ENCODE assay signal across 17 cellular contexts in genomic region chr16:2084688-2085625, GRCh38. TPM values are rescaled to one million over a fixed set of nuclear protein-coding genes. Genes with fewer than 3 reads are reported as not detected.
DNase-seq lines count a peak whose midpoint lies in the region; ATAC-seq and TF ChIP-seq lines count a peak whose summit lies in the region.
"Had no signal": no experiment of that assay in that cellular context is flagged by ENCODE, and none has a peak within 500 bp of the region (broad histone marks: within the 10 kb centered on the region; RNA-seq: fewer than 3 reads in every experiment).

No MANE protein-coding gene starts in this region.

- H3K4me2 ChIP-seq in IMR-90 (ENCODE audit: low read depth, low read length), result no peak overlapping the region
- no peak overlapping the region for H3K4me2 ChIP-seq in H9 (ENCODE audit: insufficient read depth, insufficient read length, low read length)

- TF ChIP-seq POLR2A in IMR-90 (IDR thresholded peaks at IDR 0.05; ENCODE audit: low read depth, low read length) (no peak), gastroesophageal sphincter (IDR thresholded peaks at IDR 0.05) (no peak)

- H3K4me1 ChIP-seq in IMR-90 (ENCODE audit: control insufficient read depth, insufficient read depth, low read length), result peaks cover 3% of the 10 kb centered on the region; the same call in 1 of the 2 replicates
- H3K4me1 ChIP-seq in gastroesophageal sphincter, result peaks cover 0 to 30% (median 11%) of the 10 kb centered on the region in 3 donors
- H3K4me1 ChIP-seq in H9 (ENCODE audit: insufficient read depth, low read length), result no peaks in the 10 kb centered on the region
- H3K4me1 ChIP-seq: Caco-2 had no signal

- H4K91ac ChIP-seq in IMR-90 (ENCODE audit: insufficient read depth, low read depth, low read length) (no peak overlapping the region), H9 (ENCODE audit: insufficient read length, low read depth, low read length) (no peak overlapping the region)

- peaks cover 82% of the 10 kb centered on the region for H3K36me3 ChIP-seq in IMR-90 (ENCODE audit: control insufficient read depth, insufficient read depth, low read length)
- H3K36me3 ChIP-seq in gastroesophageal sphincter, result peaks cover 0 to 100% of the 10 kb centered on the region in 2 donors

- H3K36me3 Mint-ChIP-seq in stimulated activated memory B cell treated with anti-CD40 and anti-IgM and Interleukin-4, amounts not matched to agents 10 μg/mL and 1 μg/mL and 100 μg/mL, for 72 hours, result peaks cover 34% of the 10 kb centered on the region
- H3K36me3 Mint-ChIP-seq in activated CD4-positive, alpha-beta memory T cell treated with anti-CD3 and anti-CD28 coated beads for 36 hours, result peaks cover 4% of the 10 kb centered on the region
- H3K36me3 Mint-ChIP-seq in H9 (ENCODE audit: insufficient read depth in 1 of 3, low read depth in 3 of 3), result peaks cover 0 to 27% (median 20%) of the 10 kb centered on the region in 3 experiments; a peak in 6 of 7 replicates

- H3K23me2 ChIP-seq in H9 (ENCODE audit: insufficient read length, low read depth, low read length, poor library complexity, severe bottlenecking), result no peaks in the 10 kb centered on the region

- H3K27ac ChIP-seq in IMR-90 (ENCODE audit: insufficient read depth, low read length) (no peak overlapping the region), gastroesophageal sphincter (peak overlapping the region in 3 of 4 donors; percentile 24 to 53 (median 50)), H9 (ENCODE audit: insufficient read length, low read depth, low read length) (no peak overlapping the region)
- H3K27ac ChIP-seq: SK-N-MC had no signal

- POLR2A ChIA-PET in IMR-90 (lab: Charles Lee; ENCODE audit: unreplicated experiment), result no interaction called here
- POLR2A ChIA-PET in activated CD4-positive, alpha-beta memory T cell treated with anti-CD3 and anti-CD28 coated beads for 36 hours (lab: Charles Lee), result no interaction called here

- no TSS peak for BruUV-seq in IMR-90 (replicated peaks; lab: Mats Ljungman, UMichigan)

- no peak overlapping the region for H2BK12ac ChIP-seq in H9 (ENCODE audit: insufficient read length, low read depth, low read length)

- no peak for TF ChIP-seq RAD21 in IMR-90 (IDR thresholded peaks at IDR 0.05; ENCODE audit: low read length)

- H4K20me1 ChIP-seq in IMR-90 (ENCODE audit: insufficient read depth, low read length), result peaks cover 25% of the 10 kb centered on the region
- no peaks in the 10 kb centered on the region for H4K20me1 ChIP-seq in H9 (ENCODE audit: control insufficient read depth, insufficient read depth, insufficient read length)

- peaks cover 16% of the 10 kb centered on the region for H3K4me1 Mint-ChIP-seq in stimulated activated memory B cell treated with anti-CD40 and anti-IgM and Interleukin-4, amounts not matched to agents 10 μg/mL and 1 μg/mL and 100 μg/mL, for 72 hours
- no peaks in the 10 kb centered on the region for H3K4me1 Mint-ChIP-seq in activated CD4-positive, alpha-beta memory T cell treated with anti-CD3 and anti-CD28 coated beads for 36 hours (ENCODE audit: low read depth)
- H3K4me1 Mint-ChIP-seq in H9, result no peaks in the 10 kb centered on the region

- no peaks in the 10 kb centered on the region for H3K79me2 ChIP-seq in H9 (ENCODE audit: insufficient read depth, low read length)

- H3K27ac Mint-ChIP-seq in stimulated activated memory B cell treated with anti-CD40 and anti-IgM and Interleukin-4, amounts not matched to agents 10 μg/mL and 1 μg/mL and 100 μg/mL, for 72 hours, result peak overlapping the region; percentile 44
- no peak overlapping the region for H3K27ac Mint-ChIP-seq in activated CD4-positive, alpha-beta memory T cell treated with anti-CD3 and anti-CD28 coated beads for 36 hours
- no peak overlapping the region; a peak in 2 of 7 replicates for H3K27ac Mint-ChIP-seq in H9
- H3K27ac Mint-ChIP-seq: CD4-positive, alpha-beta T cell had no signal

- peak overlapping the region; percentile 9 for H2AK9ac ChIP-seq in IMR-90 (replicated peaks; ENCODE audit: low read depth, low read length, poor library complexity)

- H3K4me3 Mint-ChIP-seq in stimulated activated memory B cell treated with anti-CD40 and anti-IgM and Interleukin-4, amounts not matched to agents 10 μg/mL and 1 μg/mL and 100 μg/mL, for 72 hours, result no peak overlapping the region
- no peak overlapping the region for H3K4me3 Mint-ChIP-seq in activated CD4-positive, alpha-beta memory T cell treated with anti-CD3 and anti-CD28 coated beads for 36 hours
- no peak overlapping the region for H3K4me3 Mint-ChIP-seq in H9
- H3K4me3 Mint-ChIP-seq: CD4-positive, alpha-beta T cell had no signal

- no peak overlapping the region for H3K56ac ChIP-seq in IMR-90 (ENCODE audit: extremely low read depth, insufficient read depth, low read length)
- no peak overlapping the region for H3K56ac ChIP-seq in H9 (ENCODE audit: insufficient read length, low read depth, low read length)

- no peak overlapping the region for H3K4me3 ChIP-seq in IMR-90 (ENCODE audit: insufficient read depth, low read depth, low read length)
- no peak overlapping the region for H3K4me3 ChIP-seq in gastroesophageal sphincter
- H3K4me3 ChIP-seq: SK-N-MC had no signal

- 91% methylated on average over 14 of the region's 36 CpGs; no CpG with 5 or more reads in 1 of the 2 experiments for WGBS in IMR-90 (ENCODE audit: extremely low coverage in 2 of 2, insufficient read length in 1 of 2), 2 experiments
- 87% methylated on average over 6 of the region's 36 CpGs; no CpG with 5 or more reads in 1 of the 2 donors for WGBS in gastroesophageal sphincter (ENCODE audit: low coverage in 1 of 2), 2 donors
- no CpG with 5 or more reads among the region's 36 CpGs for WGBS in H9 (ENCODE audit: extremely low coverage, insufficient read length, low lambda C conversion rate)

- no peak overlapping the region for H3K9ac ChIP-seq in IMR-90 (ENCODE audit: low read depth, low read length)
- no peak overlapping the region for H3K9ac ChIP-seq in H9 (ENCODE audit: extremely low read depth, insufficient read length, low read length)

- H3K9me1 ChIP-seq in IMR-90 (ENCODE audit: insufficient read depth, low read length), result no peaks in the 10 kb centered on the region

- no peak for ATAC-seq in IMR-90 (ENCODE audit: low read depth)
- ATAC-seq in gastroesophageal sphincter, result no peak
- ATAC-seq in stimulated activated memory B cell treated with anti-CD40 and anti-IgM and Interleukin-4, amounts not matched to agents 10 μg/mL and 1 μg/mL and 100 μg/mL, for 72 hours, result no peak
- no peak for ATAC-seq in GM21737 (IDR thresholded peaks at IDR 0.05; ENCODE audit: unreplicated experiment)

- dilution Hi-C loops in IMR-90 (cut with HindIII; ENCODE audit: low sequenced_read_pairs, unreplicated experiment), result no loop called here

- H2AFZ ChIP-seq in IMR-90 (replicated peaks; ENCODE audit: low read length, poor library complexity), result no peak overlapping the region
- H2AFZ ChIP-seq in H9 (ENCODE audit: low read length), result no peak overlapping the region

- H3K79me1 ChIP-seq in IMR-90 (ENCODE audit: low read depth in 1 of 2, low read length in 2 of 2) (0 out of 4 replicates have a peak, but pooled peaks cover 0 to 3% of the 10 kb centered on the region in 2 experiments), H9 (ENCODE audit: insufficient read depth, low read depth, low read length, poor library complexity, severe bottlenecking) (no peaks in the 10 kb centered on the region)

- no peak for TF ChIP-seq EP300 in gastroesophageal sphincter (IDR thresholded peaks at IDR 0.05)

- CTCF ChIA-PET in IMR-90 (lab: Yijun Ruan, JAX), result no interaction called here
- CTCF ChIA-PET in activated CD4-positive, alpha-beta memory T cell treated with anti-CD3 and anti-CD28 coated beads for 36 hours (lab: Charles Lee), result no interaction called here

- H2BK15ac ChIP-seq in IMR-90 (ENCODE audit: low read depth, low read length) (no peak overlapping the region), H9 (ENCODE audit: low read depth, low read length) (no peak overlapping the region)

- H3K27me3 ChIP-seq in IMR-90 (ENCODE audit: control insufficient read depth, insufficient read depth, low read length) (no peaks in the 10 kb centered on the region), gastroesophageal sphincter (no peaks in the 10 kb centered on the region), H9 (ENCODE audit: insufficient read depth, low read length) (no peaks in the 10 kb centered on the region)

- no peak overlapping the region for H4K5ac ChIP-seq in IMR-90 (ENCODE audit: low read depth, low read length)
- no peak overlapping the region for H4K5ac ChIP-seq in H9 (ENCODE audit: insufficient read length, low read depth, low read length)

- no peak overlapping the region for H3T11ph ChIP-seq in H9 (ENCODE audit: low read length)

- H3K14ac ChIP-seq in IMR-90 (replicated peaks; ENCODE audit: low read depth, low read length) (no peak overlapping the region), H9 (ENCODE audit: insufficient read depth, low read length) (no peak overlapping the region)

- H2BK5ac ChIP-seq in IMR-90 (ENCODE audit: low read depth, low read length, poor library complexity, severe bottlenecking), result no peak overlapping the region
- no peak overlapping the region for H2BK5ac ChIP-seq in H9 (ENCODE audit: insufficient read length, low read length)

- H4K8ac ChIP-seq in IMR-90 (ENCODE audit: low read depth in 2 of 2, low read length in 2 of 2) (no peak overlapping the region), H9 (replicated peaks; ENCODE audit: insufficient read length, low read depth, low read length) (no peak overlapping the region)

- H2AK5ac ChIP-seq in IMR-90 (ENCODE audit: low read depth, low read length) (no peak overlapping the region), H9 (ENCODE audit: insufficient read length, low read length) (no peak overlapping the region)

- H3K9me3 Mint-ChIP-seq in stimulated activated memory B cell treated with anti-CD40 and anti-IgM and Interleukin-4, amounts not matched to agents 10 μg/mL and 1 μg/mL and 100 μg/mL, for 72 hours, result no peaks in the 10 kb centered on the region
- no peaks in the 10 kb centered on the region for H3K9me3 Mint-ChIP-seq in activated CD4-positive, alpha-beta memory T cell treated with anti-CD3 and anti-CD28 coated beads for 36 hours
- H3K9me3 Mint-ChIP-seq in H9, result no peaks in the 10 kb centered on the region
- H3K9me3 Mint-ChIP-seq: CD4-positive, alpha-beta T cell had no signal

- no peak overlapping the region for H2BK120ac ChIP-seq in IMR-90 (ENCODE audit: low read depth, low read length)
- no peak overlapping the region for H2BK120ac ChIP-seq in H9 (ENCODE audit: low read depth, low read length, poor library complexity, severe bottlenecking)

- peak; percentile 69 for DNase-seq in G401 (ENCODE audit: low spot score)
- DNase-seq in IMR-90, result no peak
- no peak for DNase-seq in activated CD4-positive, alpha-beta memory T cell treated with anti-CD3 and anti-CD28 coated beads for 36 hours
- DNase-seq in GOT3 (lab: John Stamatoyannopoulos, UW), result no peak
- no peak for DNase-seq in H9
- DNase-seq: Caco-2; CD4-positive, alpha-beta T cell; DMS53; EL; KBM-7; NCI-H1105 treated with DMSO at 0.1 percent for 48 hours; NCI-H1694 treated with DMSO at 0.1 percent for 48 hours; SHP77 had no signal

- H3K23ac ChIP-seq in IMR-90 (ENCODE audit: low read depth, low read length) (no peak overlapping the region), H9 (ENCODE audit: insufficient read length, low read depth, low read length) (no peak overlapping the region)

- H2BK20ac ChIP-seq in IMR-90 (ENCODE audit: low read depth, low read length) (no peak overlapping the region), H9 (ENCODE audit: low read depth, low read length, poor library complexity, severe bottlenecking) (no peak overlapping the region)

- TF ChIP-seq CTCF in IMR-90 (conservative IDR thresholded peaks at IDR 0.05; ENCODE audit: low read depth, low read length) (no peak), gastroesophageal sphincter (IDR thresholded peaks at IDR 0.05) (no peak), H9 (conservative IDR thresholded peaks at IDR 0.05) (no peak)

- intact Hi-C loops in IMR-90 (cut with micrococcal nuclease), result no loop called here
- intact Hi-C loops in activated CD4-positive, alpha-beta memory T cell treated with anti-CD3 and anti-CD28 coated beads for 36 hours (cut with micrococcal nuclease), result no loop called here

- in situ Hi-C loops in G401 (cut with HindIII; ENCODE audit: low sequenced_read_pairs), result no loop called here
- in situ Hi-C loops in IMR-90 (cut with MboI; ENCODE audit: low sequenced_read_pairs), result no loop called here

- H3K4ac ChIP-seq in IMR-90 (ENCODE audit: low read depth, low read length), result no peak overlapping the region
- H3K4ac ChIP-seq in H9 (ENCODE audit: low read depth, low read length), result no peak overlapping the region

- no peaks in the 10 kb centered on the region for H3K27me3 Mint-ChIP-seq in stimulated activated memory B cell treated with anti-CD40 and anti-IgM and Interleukin-4, amounts not matched to agents 10 μg/mL and 1 μg/mL and 100 μg/mL, for 72 hours
- no peaks in the 10 kb centered on the region for H3K27me3 Mint-ChIP-seq in activated CD4-positive, alpha-beta memory T cell treated with anti-CD3 and anti-CD28 coated beads for 36 hours
- no peaks in the 10 kb centered on the region for H3K27me3 Mint-ChIP-seq in H9 (ENCODE audit: low read depth)
- H3K27me3 Mint-ChIP-seq: CD4-positive, alpha-beta T cell had no signal

- H3K18ac ChIP-seq in IMR-90 (ENCODE audit: low read depth, low read length) (no peak overlapping the region), H9 (ENCODE audit: insufficient read length, low read depth, low read length) (no peak overlapping the region)

- H3K9me3 ChIP-seq in IMR-90 (ENCODE audit: control insufficient read depth, insufficient read depth, low read length) (no peaks in the 10 kb centered on the region), gastroesophageal sphincter (no peaks in the 10 kb centered on the region), H9 (ENCODE audit: control insufficient read depth, low read depth, low read length) (no peaks in the 10 kb centered on the region)
- H3K9me3 ChIP-seq: Caco-2 had no signal

RNA-seq across cellular contexts. Expression of gene TSC2, which starts 37.2 kb away (rescaled TPM):
- 23.3 and 36.4 TPM in 2 replicates for total RNA-seq in G401 (2014; rRNA removed; shearing (Covaris generic))
- total RNA-seq in IMR-90 (2012; rRNA removed), result 22.8 and 31.4 TPM in 2 replicates
- 88.6 and 95.9 TPM in 2 replicates for polyA plus RNA-seq in IMR-90 (2012; rRNA removed)
- polyA plus RNA-seq in IMR-90 (2012; cell fraction: cytosol; rRNA removed), result 51.7 and 66.3 TPM in 2 replicates
- polyA plus RNA-seq in IMR-90 (2012; cell fraction: nucleus; rRNA removed; ENCODE audit: low replicate concordance), result 202 and 503 TPM in 2 replicates
- 10 to 100 TPM; 36.3 to 78.8 (median 54.6) TPM for total RNA-seq in gastroesophageal sphincter
- 10 to 100 TPM; 56.6 to 63.9 TPM for total RNA-seq in activated CD4-positive, alpha-beta memory T cell treated with anti-CD3 and anti-CD28 coated beads for 36 hours
- 122 and 125 TPM in 2 replicates for total RNA-seq in H9 (2021)

RNA-seq across cellular contexts. Expression of gene NTHL1, which starts 37.3 kb away (rescaled TPM):
- 25.2 and 36.6 TPM in 2 replicates for total RNA-seq in G401 (2014; rRNA removed; shearing (Covaris generic))
- total RNA-seq in IMR-90 (2012; rRNA removed) (22.8 and 28.1 TPM in 2 replicates), gastroesophageal sphincter (10 to 100 TPM; 18.4 to 25.4 (median 21.6) TPM), H9 (2021) (52.0 and 54.0 TPM in 2 replicates)
- polyA plus RNA-seq in IMR-90 (2012; rRNA removed), result 28.0 and 33.3 TPM in 2 replicates
- polyA plus RNA-seq in IMR-90 (2012; cell fraction: cytosol; rRNA removed), result 46.3 and 54.8 TPM in 2 replicates
- polyA plus RNA-seq in IMR-90 (2012; cell fraction: nucleus; rRNA removed; ENCODE audit: low replicate concordance), result 20.6 and 53.2 TPM in 2 replicates
- 10 to 100 TPM; 24.3 to 26.2 TPM for total RNA-seq in activated CD4-positive, alpha-beta memory T cell treated with anti-CD3 and anti-CD28 coated beads for 36 hours

RNA-seq across cellular contexts. Expression of gene PKD1, which starts 50.7 kb away (rescaled TPM):
- 42.0 and 113 TPM in 2 replicates for total RNA-seq in G401 (2014; rRNA removed; shearing (Covaris generic))
- total RNA-seq in IMR-90 (2012; rRNA removed) (7.9 and 15.6 TPM in 2 replicates), gastroesophageal sphincter (100 to 1,000 TPM; 181 to 492 (median 352) TPM), H9 (2021) (73.5 and 88.0 TPM in 2 replicates)
- polyA plus RNA-seq in IMR-90 (2012; rRNA removed), result 97.3 and 118 TPM in 2 replicates
- 53.6 and 146 TPM in 2 replicates for polyA plus RNA-seq in IMR-90 (2012; cell fraction: cytosol; rRNA removed)
- 423 and 1,655 TPM in 2 replicates for polyA plus RNA-seq in IMR-90 (2012; cell fraction: nucleus; rRNA removed; ENCODE audit: low replicate concordance)
- 10 to 100 TPM; 56.7 to 59.4 TPM for total RNA-seq in activated CD4-positive, alpha-beta memory T cell treated with anti-CD3 and anti-CD28 coated beads for 36 hours

RNA-seq across cellular contexts. Expression of gene NHERF2, which starts 58.3 kb away (rescaled TPM):
- 20.5 and 28.9 TPM in 2 replicates for total RNA-seq in G401 (2014; rRNA removed; shearing (Covaris generic))
- total RNA-seq in IMR-90 (2012; rRNA removed), result 18.6 and 20.8 TPM in 2 replicates
- polyA plus RNA-seq in IMR-90 (2012; rRNA removed), result 77.8 and 96.6 TPM in 2 replicates
- polyA plus RNA-seq in IMR-90 (2012; cell fraction: cytosol; rRNA removed), result 98.1 and 126 TPM in 2 replicates
- 54.5 and 134 TPM in 2 replicates for polyA plus RNA-seq in IMR-90 (2012; cell fraction: nucleus; rRNA removed; ENCODE audit: low replicate concordance)
- total RNA-seq in gastroesophageal sphincter, result 100 to 1,000 TPM in 1 of 4 donors, 10 to 100 TPM in 3; 43.8 to 106 (median 63.8) TPM
- total RNA-seq in activated CD4-positive, alpha-beta memory T cell treated with anti-CD3 and anti-CD28 coated beads for 36 hours, result 1 to 10 TPM; 1.1 to 1.4 TPM
- total RNA-seq in H9 (2021), result 15.3 and 18.4 TPM in 2 replicates

Comparison
In these comparisons a context has a peak if more than half of its experiments do, and no peak if none do; other contexts are left out.
1. H3K27ac ChIP-seq: peak in gastroesophageal sphincter (3 of 4); none in IMR-90 (single experiment) and H9 (single experiment).